8 cellular contexts compared by ENCODE assay signal in genomic region chr2:65129613-65130439, GRCh38. TPM values are rescaled to one million over a fixed set of nuclear protein-coding genes. Genes with fewer than 3 reads are reported as not detected.
DNase-seq lines count a peak whose midpoint lies in the region; ATAC-seq, FAIRE-seq and TF ChIP-seq lines count a peak whose summit lies in the region.

RAB1A (minus strand) TSS chr2:65130106; CDS start chr2:65129915, 191 bp downstream.

- peak; percentile 97 for FAIRE-seq in urothelium cell line (lab: Jason Lieb, UNC)

- no peaks in the 10 kb centered on the region for H3K36me3 ChIP-seq in psoas muscle (ENCODE audit: insufficient read depth in 1 of 2, low read depth in 1 of 2)

- H3K9me3 ChIP-seq in psoas muscle: no peaks in the 10 kb centered on the region

- H3K4me1 ChIP-seq in psoas muscle: peaks cover 43% of the 10 kb centered on the region

- peak; percentile 28 for TF ChIP-seq CTCF in psoas muscle (IDR thresholded peaks at IDR 0.05)

- ATAC-seq in GM18499 (IDR thresholded peaks at IDR 0.05; ENCODE audit: insufficient read depth, unreplicated experiment) (peak; percentile 94), HG02943 (IDR thresholded peaks at IDR 0.05; ENCODE audit: low read depth, unreplicated experiment) (peak; percentile 96), left ventricle myocardium superior (peak; percentile 96), psoas muscle (peak; percentile 90 to 97 (median 94))

- H3K4me3 ChIP-seq in psoas muscle: peak within 1 kb of the TSS; percentile 95

- H3K27ac ChIP-seq in angular gyrus (ENCODE audit: low read depth, low read length): peak within 1 kb of the TSS; percentile 92
- peak within 1 kb of the TSS; percentile 98 for H3K27ac ChIP-seq in psoas muscle

- WGBS in psoas muscle, 3 donors: 0% methylated on average over 65 to 73 of the region's 73 CpGs

- peak; percentile 100 for DNase-seq in NCI-H187 (lab: John Stamatoyannopoulos, UW)
- DNase-seq in T-helper 2 cell: peak; percentile 98 to 100 (median 99)
- DNase-seq in left ventricle myocardium superior: peak; percentile 100
- peak; percentile 100 for DNase-seq in psoas muscle
- DNase-seq in urothelium cell line (ENCODE audit: low spot score): peak; percentile 99

- H3K27me3 ChIP-seq in psoas muscle (ENCODE audit: insufficient read depth in 3 of 3, low read length in 2 of 3): no peaks in the 10 kb centered on the region

- intact Hi-C loops in left ventricle myocardium superior (cut with micrococcal nuclease): loop anchor here (5.0 kb wide), 1 partner anchor 58 kb away; no protein-coding TSS in a partner anchor
- intact Hi-C loops in psoas muscle (cut with DNase I): loop anchor here (1.0 to 5.0 kb wide), 2 partner anchors 58 to 97 kb away; partner anchors contain the start of gene ACTR2 (in 1 of the 2)

RNA-seq across cellular contexts. Expression of gene RAB1A, which starts in this region (rescaled TPM):
- total RNA-seq in left ventricle myocardium superior: 121 TPM
- total RNA-seq in psoas muscle: 10 to 100 TPM; 52.0 to 94.2 (median 85.8) TPM
- polyA plus RNA-seq in psoas muscle: 100 to 1,000 TPM in 2 of 3 donors, 10 to 100 TPM in 1; 83.4 to 229 (median 137) TPM

Comparison
In these comparisons a context has a peak if more than half of its experiments do, and no peak if none do; other contexts are left out.
1. Peak in every context shown above with its lines: DNase-seq, ATAC-seq, H3K4me3 ChIP-seq and H3K27ac ChIP-seq.